ENCODE assay signal across 10 cellular contexts in genomic region chr1:212256404-212256803, GRCh38. TPM values are rescaled to one million over a fixed set of nuclear protein-coding genes. Genes with fewer than 3 reads are reported as not detected.
DNase-seq lines count a peak whose midpoint lies in the region; ATAC-seq and TF ChIP-seq lines count a peak whose summit lies in the region.
"Had no signal": no experiment of that assay in that cellular context is flagged by ENCODE, and none has a peak within 500 bp of the region (broad histone marks: within the 10 kb centered on the region; RNA-seq: fewer than 3 reads in every experiment).

No MANE protein-coding gene starts in this region.

- DNase-seq in AML-193 (lab: John Stamatoyannopoulos, UW) (peak; percentile 84 to 89), GM20000 (ENCODE audit: low spot score) (peak; percentile 21), right cardiac atrium (no peak), WERI-Rb-1 (no peak), tibial nerve (ENCODE audit: low spot score in 2 of 2) (no peak), NCI-H2171 treated with DMSO at 0.1 percent for 48 hours (lab: John Stamatoyannopoulos, UW) (no peak)
- DNase-seq: gastrocnemius medialis, ovary had no signal

- peak overlapping the region; percentile 59 for H3K4me3 Mint-ChIP-seq in T-helper 1 cell treated with Interleukin-12 subunit alpha and Interleukin-12 subunit beta and Interleukin-4 antibody, amounts not matched to agents 30 μg/mL and 1 μg/mL, for 36 hours

- no peaks in the 10 kb centered on the region for H3K27me3 Mint-ChIP-seq in T-helper 1 cell treated with Interleukin-12 subunit alpha and Interleukin-12 subunit beta and Interleukin-4 antibody, amounts not matched to agents 30 μg/mL and 1 μg/mL, for 36 hours (ENCODE audit: low read depth)

- peaks cover 5% of the 10 kb centered on the region for H3K36me3 Mint-ChIP-seq in T-helper 1 cell treated with Interleukin-12 subunit alpha and Interleukin-12 subunit beta and Interleukin-4 antibody, amounts not matched to agents 30 μg/mL and 1 μg/mL, for 36 hours (ENCODE audit: low read depth)

- H3K4me1 Mint-ChIP-seq in T-helper 1 cell treated with Interleukin-12 subunit alpha and Interleukin-12 subunit beta and Interleukin-4 antibody, amounts not matched to agents 30 μg/mL and 1 μg/mL, for 36 hours (ENCODE audit: low read depth) = peaks cover 44% of the 10 kb centered on the region

- TF ChIP-seq POLR2A in tibial nerve (IDR thresholded peaks at IDR 0.05) = no peak

- WGBS in right cardiac atrium = 69% methylated on average over 1 of the region's 1 CpG
- WGBS in tibial nerve, 2 donors = 60 to 70% methylated on average over 1 of the region's 1 CpG

- H3K4me1 ChIP-seq in right cardiac atrium (ENCODE audit: control insufficient read depth, insufficient read depth, low read length) = no peaks in the 10 kb centered on the region
- H3K4me1 ChIP-seq in tibial nerve = no peaks in the 10 kb centered on the region

- H3K9me3 Mint-ChIP-seq in T-helper 1 cell treated with Interleukin-12 subunit alpha and Interleukin-12 subunit beta and Interleukin-4 antibody, amounts not matched to agents 30 μg/mL and 1 μg/mL, for 36 hours = no peaks in the 10 kb centered on the region

- no peak for TF ChIP-seq EP300 in tibial nerve (IDR thresholded peaks at IDR 0.05)

- H3K36me3 ChIP-seq in WERI-Rb-1 = no peaks in the 10 kb centered on the region
- no peaks in the 10 kb centered on the region for H3K36me3 ChIP-seq in tibial nerve
- H3K36me3 ChIP-seq: gastrocnemius medialis, ovary had no signal

- H3K27me3 ChIP-seq in right cardiac atrium (ENCODE audit: control insufficient read depth, insufficient read depth) = no peaks in the 10 kb centered on the region
- H3K27me3 ChIP-seq in WERI-Rb-1 (ENCODE audit: insufficient read depth, low read depth, severe bottlenecking) = no peaks in the 10 kb centered on the region
- H3K27me3 ChIP-seq in tibial nerve = no peaks in the 10 kb centered on the region
- H3K27me3 ChIP-seq: gastrocnemius medialis, ovary had no signal

- intact Hi-C loops in right cardiac atrium (cut with DNase I) = no loop called here

- peak overlapping the region; percentile 81 for H3K27ac Mint-ChIP-seq in T-helper 1 cell treated with Interleukin-12 subunit alpha and Interleukin-12 subunit beta and Interleukin-4 antibody, amounts not matched to agents 30 μg/mL and 1 μg/mL, for 36 hours

- ATAC-seq in right cardiac atrium (peak; percentile 62 to 69), GM19328 (IDR thresholded peaks at IDR 0.05; ENCODE audit: unreplicated experiment) (no peak)

- TF ChIP-seq CTCF in GM20000 (IDR thresholded peaks at IDR 0.05; ENCODE audit: extremely low read depth, missing control alignments) (no peak), WERI-Rb-1 (IDR thresholded peaks at IDR 0.05; ENCODE audit: low read depth, low read length) (no peak), tibial nerve (IDR thresholded peaks at IDR 0.05) (no peak)

- H3K27ac ChIP-seq in right cardiac atrium (ENCODE audit: low read length) = no peak overlapping the region
- no peak overlapping the region for H3K27ac ChIP-seq in WERI-Rb-1
- no peak overlapping the region for H3K27ac ChIP-seq in tibial nerve
- H3K27ac ChIP-seq: gastrocnemius medialis, ovary had no signal

- H3K4me3 ChIP-seq in right cardiac atrium (ENCODE audit: low read length) (no peak overlapping the region), WERI-Rb-1 (ENCODE audit: low read depth, low read length) (no peak overlapping the region), tibial nerve (no peak overlapping the region)
- H3K4me3 ChIP-seq: gastrocnemius medialis, ovary had no signal

- H3K9me3 ChIP-seq in right cardiac atrium (ENCODE audit: control insufficient read depth, low read length) = no peaks in the 10 kb centered on the region
- no peaks in the 10 kb centered on the region for H3K9me3 ChIP-seq in WERI-Rb-1 (ENCODE audit: severe bottlenecking)
- no peaks in the 10 kb centered on the region for H3K9me3 ChIP-seq in tibial nerve
- H3K9me3 ChIP-seq: gastrocnemius medialis, ovary had no signal

RNA-seq across cellular contexts. Expression of gene PPP2R5A, which starts 28.8 kb away (rescaled TPM):
- 10 to 100 TPM; 58.4 to 72.0 (median 61.3) TPM for total RNA-seq in right cardiac atrium
- 53.1 TPM for polyA plus RNA-seq in right cardiac atrium
- 10 to 100 TPM; 38.5 to 48.0 (median 41.7) TPM for total RNA-seq in tibial nerve

Comparison
In these comparisons a context has a peak if more than half of its experiments do, and no peak if none do; other contexts are left out.
1. DNase-seq: peak in AML-193 (2 of 2) and GM20000 (single experiment); none in right cardiac atrium (0 of 3), WERI-Rb-1 (single experiment), tibial nerve (0 of 2) and NCI-H2171 treated with DMSO at 0.1 percent for 48 hours (single experiment).